In the genomic region with DNA sequence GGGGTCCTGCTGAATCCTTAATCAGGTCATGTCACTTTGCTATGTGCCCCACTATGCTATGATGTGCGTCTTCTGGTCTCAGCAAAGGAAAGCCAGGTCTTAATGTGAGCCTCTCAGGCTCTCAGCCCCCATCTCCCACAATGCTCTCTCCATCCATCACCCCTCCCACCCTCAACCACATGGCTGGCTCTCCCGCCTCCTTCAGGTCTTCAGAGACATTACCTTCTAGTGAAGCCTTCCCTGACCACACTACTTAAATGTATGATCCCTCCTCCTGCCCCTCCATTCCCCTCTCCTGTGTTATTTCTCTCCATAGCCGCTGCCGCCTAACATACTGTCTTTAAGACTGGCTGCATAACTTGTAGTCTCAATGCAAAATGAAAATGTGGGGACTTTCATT, we compare ENCODE assay signal across 20 cellular contexts. TPM values are rescaled to one million over a fixed set of nuclear protein-coding genes. Genes with fewer than 3 reads are reported as not detected.
DNase-seq lines count a peak whose midpoint lies in the region; ATAC-seq and TF ChIP-seq lines count a peak whose summit lies in the region.
"Had no signal": no experiment of that assay in that cellular context is flagged by ENCODE, and none has a peak within 500 bp of the region (broad histone marks: within the 10 kb centered on the region; RNA-seq: fewer than 3 reads in every experiment).

No MANE protein-coding gene starts in this region.

- no peak overlapping the region for H3K4me3 ChIP-seq in GM12864 (ENCODE audit: low read depth, low read length)
- H3K4me3 ChIP-seq in Karpas-422 (ENCODE audit: low read length): no peak overlapping the region
- no peak overlapping the region for H3K4me3 ChIP-seq in neuronal stem cell (ENCODE audit: low read length in 2 of 2)
- H3K4me3 ChIP-seq: mucosa of descending colon, SJSA1 had no signal

- TF ChIP-seq CTCF in GM12864 (IDR thresholded peaks at IDR 0.05; ENCODE audit: low read depth, low read length, missing control alignments): peak; percentile 13

- H4K8ac ChIP-seq in neuronal stem cell (ENCODE audit: low read depth, low read length): no peak overlapping the region

- no peak overlapping the region for H3K18ac ChIP-seq in neuronal stem cell (ENCODE audit: low read length)

- H3K4me2 ChIP-seq in Karpas-422 (ENCODE audit: low read depth, low read length, poor library complexity, severe bottlenecking) (no peak overlapping the region), neuronal stem cell (ENCODE audit: insufficient read depth, low read length, poor library complexity, severe bottlenecking) (no peak overlapping the region)

- H2AFZ ChIP-seq in Karpas-422 (ENCODE audit: low read length) (no peak overlapping the region), neuronal stem cell (ENCODE audit: low read length) (peak overlapping the region; percentile 25)

- no peak for ATAC-seq in HG03045 (IDR thresholded peaks at IDR 0.05; ENCODE audit: unreplicated experiment)
- ATAC-seq: left colon, mucosa of descending colon had no signal

- H3K9ac ChIP-seq in Karpas-422 (ENCODE audit: low read length) (peak overlapping the region; percentile 42), neuronal stem cell (ENCODE audit: low read depth, low read length, poor library complexity) (no peak overlapping the region)

- H4K91ac ChIP-seq in neuronal stem cell (ENCODE audit: low read depth, low read length, poor library complexity): no peak overlapping the region

- no peak overlapping the region for H3K4ac ChIP-seq in neuronal stem cell (ENCODE audit: low read length)

- H3K36me3 ChIP-seq in Karpas-422 (ENCODE audit: insufficient read depth, low read length) (no peaks in the 10 kb centered on the region), neuronal stem cell (replicated peaks in 1 of 2; ENCODE audit: control insufficient read depth in 2 of 2, insufficient read depth in 2 of 2, low read length in 2 of 2) (no peaks in the 10 kb centered on the region)
- H3K36me3 ChIP-seq: BE2C, SJSA1 had no signal

- H3K27me3 ChIP-seq in Karpas-422 (ENCODE audit: low read length) (no peaks in the 10 kb centered on the region), neuronal stem cell (ENCODE audit: control insufficient read depth in 3 of 3, insufficient read depth in 3 of 3, low read depth in 1 of 3, low read length in 3 of 3) (peaks cover 0 to 2% (median 0%) of the 10 kb centered on the region in 3 experiments)
- H3K27me3 ChIP-seq: BE2C had no signal

- WGBS in neuronal stem cell (ENCODE audit: extremely low coverage in 2 of 2, insufficient read length in 2 of 2, insufficient replicate concordance in 1 of 2), 2 donors: no CpG with 5 or more reads among the region's 4 CpGs

- no peak overlapping the region for H2BK5ac ChIP-seq in neuronal stem cell (ENCODE audit: low read length)

- H2BK15ac ChIP-seq in neuronal stem cell (ENCODE audit: low read length): no peak overlapping the region

- H3K14ac ChIP-seq in neuronal stem cell (ENCODE audit: low read length): no peak overlapping the region

- H2AK5ac ChIP-seq in neuronal stem cell (ENCODE audit: low read depth, low read length): no peak overlapping the region

- H3K79me1 ChIP-seq in neuronal stem cell (ENCODE audit: low read depth, low read length): no peaks in the 10 kb centered on the region

- no peak overlapping the region for H2BK12ac ChIP-seq in neuronal stem cell (ENCODE audit: low read length)

- no peaks in the 10 kb centered on the region for H3K9me2 ChIP-seq in Karpas-422 (replicated peaks; ENCODE audit: insufficient read depth, low read length)

- no peaks in the 10 kb centered on the region for H4K20me1 ChIP-seq in Karpas-422 (ENCODE audit: insufficient read depth, low read depth, low read length)

- H3K79me2 ChIP-seq in Karpas-422 (ENCODE audit: low read length): no peaks in the 10 kb centered on the region

- no peak overlapping the region for H3K23ac ChIP-seq in neuronal stem cell (ENCODE audit: low read depth, low read length, poor library complexity)

- no peak overlapping the region for H2BK120ac ChIP-seq in neuronal stem cell (ENCODE audit: low read depth, low read length)

- H3K27ac ChIP-seq in Karpas-422 (ENCODE audit: low read length) (no peak overlapping the region), neuronal stem cell (replicated peaks; ENCODE audit: low read length) (no peak overlapping the region)
- H3K27ac ChIP-seq: SJSA1 had no signal

- DNase-seq in GM12864 (ENCODE audit: low read depth) (no peak), Karpas-422 (peak; percentile 76), cerebellar cortex (ENCODE audit: low spot score) (peak; percentile 16), neuronal stem cell (ENCODE audit: low spot score) (no peak), pons (ENCODE audit: low spot score) (no peak), medulla oblongata (ENCODE audit: extremely low spot score) (no peak), COR-L47 (lab: John Stamatoyannopoulos, UW) (no peak)
- DNase-seq: activated CD4-positive, CD25-positive, alpha-beta regulatory T cell treated with anti-CD3 and anti-CD28 coated beads, Interleukin-2, amount 50 U/mL, for 72 hours; amniotic stem cell; BE2C; left colon; mucosa of descending colon; NCI-H2029 treated with DMSO at 0.1 percent for 48 hours; NCI-H510A treated with DMSO at 0.1 percent for 48 hours; nucleus accumbens; stimulated activated CD4-positive, alpha-beta T cell treated with anti-CD3 and anti-CD28 coated beads, Interleukin-4, amount 100 ng/mL, for 1 hour; T-helper 9 cell had no signal

- H3K4me1 ChIP-seq in Karpas-422 (ENCODE audit: low read length) (peaks cover 30% of the 10 kb centered on the region), neuronal stem cell (ENCODE audit: control insufficient read depth in 2 of 2, insufficient read depth in 1 of 2, low read depth in 1 of 2, low read length in 2 of 2) (peaks cover 13 to 25% of the 10 kb centered on the region in 2 donors)

- H3K9me3 ChIP-seq in Karpas-422 (ENCODE audit: low read length) (no peaks in the 10 kb centered on the region), neuronal stem cell (replicated peaks in 1 of 2; ENCODE audit: control insufficient read depth in 2 of 2, insufficient read depth in 1 of 2, low read depth in 1 of 2, low read length in 2 of 2) (no peaks in the 10 kb centered on the region)
- H3K9me3 ChIP-seq: BE2C, mucosa of descending colon, SJSA1 had no signal

RNA-seq across cellular contexts. Expression of a gene that starts 50.5 kb away (rescaled TPM):
- not detected in 2 replicates for total RNA-seq in Karpas-422 (2014; rRNA removed; shearing (Covaris generic); ENCODE audit: low replicate concordance)
- 0.07 TPM for polyA plus RNA-seq in neuronal stem cell (2013, experiment 1 of 2)
- 0.07 TPM for polyA plus RNA-seq in neuronal stem cell (2013, experiment 2 of 2)
- total RNA-seq: activated T-helper 2 cell treated with anti-CD3 and anti-CD28 coated beads, Interferon-gamma antibody, Interleukin-2, Interleukin-4, amounts not matched to agents 10 μg/mL and 5 μg/mL and 100 μg/mL, durations not matched to agents 14 hours and 24 hours and 36 hours had no signal

Comparison
In these comparisons a context has a peak if more than half of its experiments do, and no peak if none do; other contexts are left out.
1. DNase-seq: peak in Karpas-422 (single experiment) and cerebellar cortex (single experiment); none in GM12864 (single experiment), neuronal stem cell (single experiment), pons (single experiment), medulla oblongata (single experiment) and COR-L47 (single experiment).